In genomic region chr2:63055510-63056308, GRCh38 we compare ENCODE assay signal across 1 cellular context.
A peak's percentile ranks its signal among the peaks of the same experiment; 100 is the strongest.
TF ChIP-seq lines count a peak whose summit lies in the region.

No MANE protein-coding gene starts in this region.

TF ChIP-seq in GM23338, 12 proteins besides CTCF, POLR2A, EP300 and RAD21 (continued from another document):
- TF ChIP-seq ZNF462 (CRISPR knock-in tag; IDR thresholded peaks at IDR 0.05) (no peak), CREB1 (CRISPR knock-in tag; IDR thresholded peaks at IDR 0.05; ENCODE audit: low read depth) (no peak), EZH2 (IDR thresholded peaks at IDR 0.05; ENCODE audit: low read depth, unreplicated experiment) (peak; percentile 85)
